Comparison of ENCODE assay signal across 7 cellular contexts in genomic region chr12:107864727-107865126, GRCh38.
DNase-seq lines count a peak whose midpoint lies in the region; ATAC-seq, FAIRE-seq and TF ChIP-seq lines count a peak whose summit lies in the region.
"Not testable (repeated sequence)": the region's sequence is repeated elsewhere in the genome, so short reads cannot be mapped to it uniquely, and the experiment has no call there.

No MANE protein-coding gene starts in this region.

- WGBS in H9 (ENCODE audit: extremely low coverage, insufficient read length, low lambda C conversion rate): no CpG with 5 or more reads among the region's 12 CpGs
- WGBS in iPS DF 6.9 (ENCODE audit: insufficient coverage, insufficient read length): no CpG with 5 or more reads among the region's 12 CpGs
- 63% methylated on average over 12 of the region's 12 CpGs for WGBS in HepG2 (ENCODE audit: low lambda C conversion rate)
- no CpG with 5 or more reads among the region's 12 CpGs for WGBS in neuronal stem cell (ENCODE audit: extremely low coverage in 2 of 2, insufficient read length in 2 of 2, insufficient replicate concordance in 1 of 2), 2 donors

- H2BK12ac ChIP-seq in H9 (ENCODE audit: insufficient read length, low read depth, low read length); neuronal stem cell (ENCODE audit: low read length): not testable (repeated sequence)

- H3K4me2 ChIP-seq in H9 (ENCODE audit: insufficient read depth, insufficient read length, low read length): peak overlapping the region; percentile 81
- not testable (repeated sequence) for H3K4me2 ChIP-seq in HepG2 (ENCODE audit: low read depth, low read length); neuronal stem cell (ENCODE audit: insufficient read depth, low read length, poor library complexity, severe bottlenecking)

- not testable (repeated sequence) for H2BK120ac ChIP-seq in H9 (ENCODE audit: low read depth, low read length, poor library complexity, severe bottlenecking); neuronal stem cell (ENCODE audit: low read depth, low read length)

- not testable (repeated sequence) for H3K4me1 ChIP-seq in H9 (ENCODE audit: insufficient read depth, low read length); breast epithelium; iPS DF 6.9 (ENCODE audit: control insufficient read depth, insufficient read depth, low read length); HepG2 (ENCODE audit: insufficient read depth, low read length); neuronal stem cell (ENCODE audit: control insufficient read depth in 2 of 2, insufficient read depth in 1 of 2, low read depth in 1 of 2, low read length in 2 of 2)

- H3K79me1 ChIP-seq in H9 (ENCODE audit: insufficient read depth, low read depth, low read length, poor library complexity, severe bottlenecking); neuronal stem cell (ENCODE audit: low read depth, low read length): not testable (repeated sequence)

- DNase-seq in H9 (peak; percentile 55), NCI-H748 (lab: John Stamatoyannopoulos, UW; ENCODE audit: unreplicated experiment) (peak; percentile 74)
- DNase-seq in breast epithelium (ENCODE audit: low spot score in 2 of 2); endothelial cell (ENCODE audit: low spot score); iPS DF 6.9 (ENCODE audit: low read depth, low spot score); HepG2 (ENCODE audit: low spot score); neuronal stem cell (ENCODE audit: low spot score): not testable (repeated sequence)

- not testable (repeated sequence) for TF ChIP-seq EP300 in HepG2 (IDR thresholded peaks at IDR 0.05; ENCODE audit: low read depth in 2 of 2, low read length in 2 of 2); HepG2 (CRISPR knock-in tag; IDR thresholded peaks at IDR 0.05; ENCODE audit: borderline replicate concordance)

- not testable (repeated sequence) for H3K56ac ChIP-seq in H9 (ENCODE audit: insufficient read length, low read depth, low read length)

- peak overlapping the region in 1 of 3 experiments; percentile 73; a peak in 1 of 7 replicates for H3K27ac Mint-ChIP-seq in H9
- not testable (repeated sequence) for H3K27ac Mint-ChIP-seq in endothelial cell (ENCODE audit: unreplicated experiment)

- H3T11ph ChIP-seq in H9 (ENCODE audit: low read length): not testable (repeated sequence)

- H2BK15ac ChIP-seq in H9 (ENCODE audit: low read depth, low read length); neuronal stem cell (ENCODE audit: low read length): not testable (repeated sequence)

- TF ChIP-seq POLR2A in breast epithelium (IDR thresholded peaks at IDR 0.05); HepG2 (IDR thresholded peaks at IDR 0.05; ENCODE audit: insufficient read depth in 1 of 2, low read depth in 2 of 2, low read length in 2 of 2): not testable (repeated sequence)

- H3K4me3 Mint-ChIP-seq in H9 (peak overlapping the region; percentile 68 to 89), endothelial cell (ENCODE audit: unreplicated experiment) (peak overlapping the region; percentile 60)

- H3K36me3 Mint-ChIP-seq in H9 (ENCODE audit: insufficient read depth in 1 of 3, low read depth in 3 of 3); endothelial cell (ENCODE audit: low read depth, unreplicated experiment): not testable (repeated sequence)

- H4K20me1 ChIP-seq in H9 (ENCODE audit: control insufficient read depth, insufficient read depth, insufficient read length); HepG2 (ENCODE audit: insufficient read depth, low read length): not testable (repeated sequence)

- not testable (repeated sequence) for H3K14ac ChIP-seq in H9 (ENCODE audit: insufficient read depth, low read length); neuronal stem cell (ENCODE audit: low read length)

- H2BK5ac ChIP-seq in H9 (ENCODE audit: insufficient read length, low read length); neuronal stem cell (ENCODE audit: low read length): not testable (repeated sequence)

- H3K23ac ChIP-seq in H9 (ENCODE audit: insufficient read length, low read depth, low read length); neuronal stem cell (ENCODE audit: low read depth, low read length, poor library complexity): not testable (repeated sequence)

- H3K27me3 ChIP-seq in H9 (ENCODE audit: insufficient read depth, low read length); breast epithelium; iPS DF 6.9 (ENCODE audit: control insufficient read depth, insufficient read depth, low read length): not testable (repeated sequence)
- H3K27me3 ChIP-seq in HepG2 (ENCODE audit: control insufficient read depth in 1 of 2, insufficient read depth in 2 of 2, low read length in 2 of 2): peaks cover 0 to 11% of the 10 kb centered on the region in 2 experiments; a peak in 1 of 5 replicates
- peaks cover 3 to 49% (median 16%) of the 10 kb centered on the region in 3 experiments for H3K27me3 ChIP-seq in neuronal stem cell (ENCODE audit: control insufficient read depth in 3 of 3, insufficient read depth in 3 of 3, low read depth in 1 of 3, low read length in 3 of 3)

- H4K8ac ChIP-seq in H9 (replicated peaks; ENCODE audit: insufficient read length, low read depth, low read length); neuronal stem cell (ENCODE audit: low read depth, low read length): not testable (repeated sequence)

- H3K9me3 Mint-ChIP-seq in H9: peaks cover 12 to 15% of the 10 kb centered on the region in 2 experiments; a peak in 4 of 5 replicates
- H3K9me3 Mint-ChIP-seq in endothelial cell (ENCODE audit: unreplicated experiment): not testable (repeated sequence)

- POLR2A ChIA-PET in HepG2 (lab: Yijun Ruan, JAX): not testable (repeated sequence)

- not testable (repeated sequence) for TF ChIP-seq RAD21 in HepG2 (CRISPR knock-in tag; IDR thresholded peaks at IDR 0.05)

- in situ Hi-C loops in HepG2 (cut with HindIII; ENCODE audit: extremely low pct_ligation_motif_present, low pct_unique_long_range_greater_than_20kb): not testable (repeated sequence)

- intact Hi-C loops in breast epithelium (cut with DNase I; ENCODE audit: low total_unique reads); HepG2 (cut with micrococcal nuclease; ENCODE audit: unreplicated experiment): not testable (repeated sequence)

- H3K4ac ChIP-seq in H9 (ENCODE audit: low read depth, low read length); neuronal stem cell (ENCODE audit: low read length): not testable (repeated sequence)

- TF ChIP-seq CTCF in H9 (conservative IDR thresholded peaks at IDR 0.05); breast epithelium (IDR thresholded peaks at IDR 0.05); endothelial cell (IDR thresholded peaks at IDR 0.05; ENCODE audit: unreplicated experiment); HepG2 (CRISPR knock-in tag; IDR thresholded peaks at IDR 0.05): not testable (repeated sequence)

- not testable (repeated sequence) for H3K36me3 ChIP-seq in breast epithelium; iPS DF 6.9 (ENCODE audit: control insufficient read depth, insufficient read depth, low read length); HepG2 (replicated peaks in 1 of 2; ENCODE audit: control insufficient read depth in 1 of 2, insufficient read depth in 2 of 2, low read length in 2 of 2); neuronal stem cell (replicated peaks in 1 of 2; ENCODE audit: control insufficient read depth in 2 of 2, insufficient read depth in 2 of 2, low read length in 2 of 2)

- H4K5ac ChIP-seq in H9 (ENCODE audit: insufficient read length, low read depth, low read length): not testable (repeated sequence)

- H3K4me3 ChIP-seq in breast epithelium (peak overlapping the region; percentile 33 to 61 (median 44)), iPS DF 6.9 (ENCODE audit: low read length) (peak overlapping the region; percentile 41; the same call in 1 of the 2 replicates)
- not testable (repeated sequence) for H3K4me3 ChIP-seq in HepG2 (replicated peaks in 1 of 3; ENCODE audit: insufficient read depth in 1 of 3, low read depth in 2 of 3, low read length in 3 of 3); neuronal stem cell (ENCODE audit: low read length in 2 of 2)

- not testable (repeated sequence) for H2AFZ ChIP-seq in H9 (ENCODE audit: low read length); HepG2 (ENCODE audit: low read length)
- peak overlapping the region; percentile 83 for H2AFZ ChIP-seq in neuronal stem cell (ENCODE audit: low read length)

- BruUV-seq in HepG2 (replicated peaks; lab: Mats Ljungman, UMichigan): not testable (repeated sequence)

- not testable (repeated sequence) for H3K79me2 ChIP-seq in H9 (ENCODE audit: insufficient read depth, low read length); HepG2 (ENCODE audit: insufficient read depth, low read length)

- H4K91ac ChIP-seq in H9 (ENCODE audit: insufficient read length, low read depth, low read length); neuronal stem cell (ENCODE audit: low read depth, low read length, poor library complexity): not testable (repeated sequence)

- H3K23me2 ChIP-seq in H9 (ENCODE audit: insufficient read length, low read depth, low read length, poor library complexity, severe bottlenecking): not testable (repeated sequence)

- not testable (repeated sequence) for H3K18ac ChIP-seq in H9 (ENCODE audit: insufficient read length, low read depth, low read length); neuronal stem cell (ENCODE audit: low read length)

- peaks cover 73% of the 10 kb centered on the region for H3K27me3 Mint-ChIP-seq in H9 (ENCODE audit: low read depth)
- peaks cover 11% of the 10 kb centered on the region for H3K27me3 Mint-ChIP-seq in endothelial cell (ENCODE audit: unreplicated experiment)

- not testable (repeated sequence) for H3K27ac ChIP-seq in H9 (ENCODE audit: insufficient read length, low read depth, low read length); breast epithelium; iPS DF 6.9 (ENCODE audit: low read length); HepG2 (ENCODE audit: extremely low read length, insufficient read depth, low read length); neuronal stem cell (replicated peaks; ENCODE audit: low read length)

- CTCF ChIA-PET in HepG2 (lab: Yijun Ruan, JAX; ENCODE audit: low intra/inter-chr PET ratio, low total read pairs): not testable (repeated sequence)

- not testable (repeated sequence) for H3K9ac ChIP-seq in H9 (ENCODE audit: extremely low read depth, insufficient read length, low read length); HepG2 (ENCODE audit: insufficient read depth, low read depth, low read length); neuronal stem cell (ENCODE audit: low read depth, low read length, poor library complexity)

- H2AK5ac ChIP-seq in H9 (ENCODE audit: insufficient read length, low read length); neuronal stem cell (ENCODE audit: low read depth, low read length): not testable (repeated sequence)

- H3K9me3 ChIP-seq in H9 (ENCODE audit: control insufficient read depth, low read depth, low read length); breast epithelium; iPS DF 6.9 (ENCODE audit: control insufficient read depth, insufficient read depth, low read length); HepG2 (ENCODE audit: low read length); neuronal stem cell (replicated peaks in 1 of 2; ENCODE audit: control insufficient read depth in 2 of 2, insufficient read depth in 1 of 2, low read depth in 1 of 2, low read length in 2 of 2): not testable (repeated sequence)

- not testable (repeated sequence) for H2BK20ac ChIP-seq in H9 (ENCODE audit: low read depth, low read length, poor library complexity, severe bottlenecking)

- peaks cover 21 to 24% of the 10 kb centered on the region in 2 experiments for H3K4me1 Mint-ChIP-seq in H9
- not testable (repeated sequence) for H3K4me1 Mint-ChIP-seq in endothelial cell (ENCODE audit: unreplicated experiment)

- not testable (repeated sequence) for ATAC-seq in HepG2

- not testable (repeated sequence) for FAIRE-seq in HepG2 (lab: Jason Lieb, UNC)
